In the genomic region with DNA sequence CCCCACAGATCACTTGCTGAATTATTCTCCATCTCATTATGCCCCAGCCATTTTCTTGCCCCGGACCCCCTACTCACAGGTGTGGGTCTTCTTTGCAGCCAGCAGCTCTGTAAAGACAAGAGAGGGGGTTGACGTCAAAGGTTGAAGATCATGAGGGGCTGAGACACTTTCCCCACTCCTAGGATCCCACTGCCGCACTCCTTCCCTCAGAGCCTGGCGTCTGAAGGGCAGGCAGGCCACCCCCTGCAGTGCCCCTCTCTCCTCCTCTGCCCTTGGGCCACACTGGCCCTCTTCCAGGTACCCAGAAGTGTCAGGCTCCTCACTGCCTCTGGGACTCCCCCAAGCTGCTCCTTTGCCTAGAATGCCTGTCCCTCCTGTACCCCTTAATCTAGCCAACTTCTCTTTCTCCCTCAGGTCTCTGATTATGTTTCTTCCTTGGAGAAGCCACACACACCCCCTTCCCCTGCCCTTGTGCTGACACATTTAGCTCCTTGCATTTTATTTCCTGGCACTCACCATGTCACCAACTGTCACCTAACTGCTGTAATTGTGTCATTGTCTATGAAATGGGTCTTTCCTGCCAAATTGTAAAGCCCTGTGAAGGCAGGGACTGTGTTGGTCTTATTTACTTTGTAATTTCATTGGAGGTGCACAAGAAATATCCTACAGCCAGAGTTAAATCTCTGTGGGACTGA, we compare ENCODE assay signal across 1 cellular context.
TF ChIP-seq lines count a peak whose summit lies in the region.

No MANE protein-coding gene starts in this region.

TF ChIP-seq in neural cell, 6 proteins besides CTCF, POLR2A, EP300 and RAD21:
- TF ChIP-seq MXI1 (conservative IDR thresholded peaks at IDR 0.05; ENCODE audit: poor library complexity, severe bottlenecking) (no peak), SMC3 (conservative IDR thresholded peaks at IDR 0.05; ENCODE audit: poor library complexity) (no peak), EZH2 (IDR thresholded peaks at IDR 0.05; ENCODE audit: borderline replicate concordance, insufficient read depth, low read length, poor library complexity, severe bottlenecking) (no peak), POLR2AphosphoS5 (IDR thresholded peaks at IDR 0.05) (no peak), TAF1 (IDR thresholded peaks at IDR 0.05; ENCODE audit: low read depth) (no peak)
- TF ChIP-seq, protein P1, sequence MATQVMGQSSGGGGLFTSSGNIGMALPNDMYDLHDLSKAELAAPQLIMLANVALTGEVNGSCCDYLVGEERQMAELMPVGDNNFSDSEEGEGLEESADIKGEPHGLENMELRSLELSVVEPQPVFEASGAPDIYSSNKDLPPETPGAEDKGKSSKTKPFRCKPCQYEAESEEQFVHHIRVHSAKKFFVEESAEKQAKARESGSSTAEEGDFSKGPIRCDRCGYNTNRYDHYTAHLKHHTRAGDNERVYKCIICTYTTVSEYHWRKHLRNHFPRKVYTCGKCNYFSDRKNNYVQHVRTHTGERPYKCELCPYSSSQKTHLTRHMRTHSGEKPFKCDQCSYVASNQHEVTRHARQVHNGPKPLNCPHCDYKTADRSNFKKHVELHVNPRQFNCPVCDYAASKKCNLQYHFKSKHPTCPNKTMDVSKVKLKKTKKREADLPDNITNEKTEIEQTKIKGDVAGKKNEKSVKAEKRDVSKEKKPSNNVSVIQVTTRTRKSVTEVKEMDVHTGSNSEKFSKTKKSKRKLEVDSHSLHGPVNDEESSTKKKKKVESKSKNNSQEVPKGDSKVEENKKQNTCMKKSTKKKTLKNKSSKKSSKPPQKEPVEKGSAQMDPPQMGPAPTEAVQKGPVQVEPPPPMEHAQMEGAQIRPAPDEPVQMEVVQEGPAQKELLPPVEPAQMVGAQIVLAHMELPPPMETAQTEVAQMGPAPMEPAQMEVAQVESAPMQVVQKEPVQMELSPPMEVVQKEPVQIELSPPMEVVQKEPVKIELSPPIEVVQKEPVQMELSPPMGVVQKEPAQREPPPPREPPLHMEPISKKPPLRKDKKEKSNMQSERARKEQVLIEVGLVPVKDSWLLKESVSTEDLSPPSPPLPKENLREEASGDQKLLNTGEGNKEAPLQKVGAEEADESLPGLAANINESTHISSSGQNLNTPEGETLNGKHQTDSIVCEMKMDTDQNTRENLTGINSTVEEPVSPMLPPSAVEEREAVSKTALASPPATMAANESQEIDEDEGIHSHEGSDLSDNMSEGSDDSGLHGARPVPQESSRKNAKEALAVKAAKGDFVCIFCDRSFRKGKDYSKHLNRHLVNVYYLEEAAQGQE (IDR thresholded peaks at IDR 0.05; ENCODE audit: borderline replicate concordance) = no peak
